13 cellular contexts compared by ENCODE assay signal in genomic region chr5:175572922-175573321, GRCh38.
DNase-seq lines count a peak whose midpoint lies in the region; ATAC-seq and TF ChIP-seq lines count a peak whose summit lies in the region.
"Had no signal": no experiment of that assay in that cellular context is flagged by ENCODE, and none has a peak within 500 bp of the region (broad histone marks: within the 10 kb centered on the region; RNA-seq: fewer than 3 reads in every experiment).

No MANE protein-coding gene starts in this region.

- no peak for ATAC-seq in body of pancreas
- ATAC-seq: stimulated activated memory B cell treated with anti-CD40 and anti-IgM and Interleukin-4, amounts not matched to agents 10 μg/mL and 1 μg/mL and 100 μg/mL, for 72 hours had no signal

- H3K4me3 ChIP-seq in ACC112 (ENCODE audit: low read depth, low read length) = peak overlapping the region; percentile 8; the same call in 1 of the 2 replicates
- no peak overlapping the region for H3K4me3 ChIP-seq in cardiac fibroblast (replicated peaks in 1 of 2; ENCODE audit: low read depth in 2 of 2, low read length in 2 of 2)
- H3K4me3 ChIP-seq in iPS-18a (ENCODE audit: low read length) = peak overlapping the region; percentile 36
- H3K4me3 ChIP-seq in body of pancreas = no peak overlapping the region
- no peak overlapping the region for H3K4me3 ChIP-seq in ovary

- in situ Hi-C loops in GM13977 (cut with MboI; ENCODE audit: low pct_unique_long_range_greater_than_20kb, low sequenced_read_pairs, unreplicated experiment) = no loop called here

- TF ChIP-seq POLR2A in body of pancreas (IDR thresholded peaks at IDR 0.05) (no peak), ovary (IDR thresholded peaks at IDR 0.05) (no peak)

- no peaks in the 10 kb centered on the region for H3K9me3 ChIP-seq in iPS-18a (ENCODE audit: control insufficient read depth, low read depth, low read length)
- no peaks in the 10 kb centered on the region for H3K9me3 ChIP-seq in body of pancreas
- H3K9me3 ChIP-seq in ovary = peaks cover 0 to 3% of the 10 kb centered on the region in 2 donors
- H3K9me3 ChIP-seq: neutrophil had no signal

- intact Hi-C loops in body of pancreas (cut with DNase I) = no loop called here
- intact Hi-C loops in ovary (cut with DNase I) = no loop called here

- no peaks in the 10 kb centered on the region for H3K79me2 ChIP-seq in ACC112 (ENCODE audit: control insufficient read depth, insufficient read depth, low read length, unreplicated experiment)

- TF ChIP-seq CTCF in cardiac fibroblast (IDR thresholded peaks at IDR 0.05; ENCODE audit: low read depth, low read length) = no peak
- no peak for TF ChIP-seq CTCF in body of pancreas (IDR thresholded peaks at IDR 0.05)
- no peak for TF ChIP-seq CTCF in ovary (IDR thresholded peaks at IDR 0.05)
- no peak for TF ChIP-seq CTCF in GM13977 (IDR thresholded peaks at IDR 0.05; ENCODE audit: extremely low read depth, insufficient read depth, missing control alignments)

- DNase-seq in HS-5 (ENCODE audit: low read depth) (peak; percentile 25), cardiac fibroblast (ENCODE audit: low read depth in 2 of 2) (peak; percentile 13 to 73), body of pancreas (no peak), ovary (no peak), SW 1271 (lab: John Stamatoyannopoulos, UW) (no peak), GM13977 (ENCODE audit: low spot score) (no peak)
- DNase-seq: activated CD4-positive, alpha-beta memory T cell treated with anti-CD3 and anti-CD28 coated beads for 36 hours; activated naive CD4-positive, alpha-beta T cell; T-helper 2 cell had no signal

- WGBS in body of pancreas, 2 donors = 68 to 72% methylated on average over 5 of the region's 5 CpGs
- 69 to 72% (median 71%) methylated on average over 5 of the region's 5 CpGs for WGBS in ovary, 3 donors

- TF ChIP-seq EP300 in ovary (IDR thresholded peaks at IDR 0.05) = no peak

- H3K36me3 ChIP-seq in ACC112 (ENCODE audit: insufficient read depth, low read length) = no peaks in the 10 kb centered on the region
- no peaks in the 10 kb centered on the region for H3K36me3 ChIP-seq in iPS-18a (ENCODE audit: control insufficient read depth, low read depth, low read length)
- no peaks in the 10 kb centered on the region for H3K36me3 ChIP-seq in body of pancreas (replicated peaks in 1 of 2; ENCODE audit: insufficient read depth in 1 of 2, low read depth in 2 of 2)
- H3K36me3 ChIP-seq in ovary = no peaks in the 10 kb centered on the region
- H3K36me3 ChIP-seq: neutrophil had no signal

- H3K4me1 ChIP-seq in ACC112 (ENCODE audit: control insufficient read depth, insufficient read depth, low read length, unreplicated experiment) = no peaks in the 10 kb centered on the region
- H3K4me1 ChIP-seq in iPS-18a (ENCODE audit: control insufficient read depth, low read depth, low read length) = peaks cover 13% of the 10 kb centered on the region
- H3K4me1 ChIP-seq in body of pancreas = no peaks in the 10 kb centered on the region
- no peaks in the 10 kb centered on the region for H3K4me1 ChIP-seq in ovary (ENCODE audit: insufficient read depth)

- no peak overlapping the region for H3K27ac ChIP-seq in ACC112 (ENCODE audit: low read depth, low read length)
- no peak overlapping the region for H3K27ac ChIP-seq in iPS-18a (ENCODE audit: low read length)
- no peak overlapping the region for H3K27ac ChIP-seq in body of pancreas
- H3K27ac ChIP-seq in ovary = no peak overlapping the region
- H3K27ac ChIP-seq: neutrophil had no signal

- no peak overlapping the region for H2AFZ ChIP-seq in ACC112 (ENCODE audit: low read length, unreplicated experiment)

- no peak overlapping the region for H3K9ac ChIP-seq in iPS-18a (ENCODE audit: low read length)

- H3K27me3 ChIP-seq in ACC112 (ENCODE audit: insufficient read depth, low read length) = peaks cover 34% of the 10 kb centered on the region
- peaks cover 16% of the 10 kb centered on the region for H3K27me3 ChIP-seq in iPS-18a (ENCODE audit: control insufficient read depth, insufficient read depth, low read length)
- H3K27me3 ChIP-seq in body of pancreas = peaks cover 0 to 8% of the 10 kb centered on the region in 2 donors
- no peaks in the 10 kb centered on the region for H3K27me3 ChIP-seq in ovary

Comparison
In these comparisons a context has a peak if more than half of its experiments do, and no peak if none do; other contexts are left out.
1. H3K4me3 ChIP-seq: peak in ACC112 (single experiment) and iPS-18a (single experiment); none in cardiac fibroblast (0 of 2), body of pancreas (0 of 2) and ovary (single experiment).
2. DNase-seq: peak in HS-5 (single experiment) and cardiac fibroblast (2 of 2); none in body of pancreas (0 of 4), ovary (0 of 5), SW 1271 (0 of 2) and GM13977 (single experiment).